In genomic region chr5:122403256-122403655, GRCh38 we compare ENCODE assay signal across 16 cellular contexts.
"Had no signal": no experiment of that assay in that cellular context is flagged by ENCODE, and none has a peak within 500 bp of the region (broad histone marks: within the 10 kb centered on the region; RNA-seq: fewer than 3 reads in every experiment).

No MANE protein-coding gene starts in this region.

- DNase-seq: activated CD4-positive, alpha-beta T cell treated with anti-CD3 and anti-CD28 coated beads, Interleukin-2, amount 50 U/mL, for 4 hours; activated CD4-positive, CD25-positive, alpha-beta regulatory T cell treated with anti-CD3 and anti-CD28 coated beads, Interleukin-2, amount 50 U/mL, for 72 hours; activated gamma-delta T cell; cortex of kidney; heart left ventricle; immature natural killer cell; left ventricle myocardium superior; mucosa of descending colon; naive B cell; ovary; psoas muscle; right cardiac atrium; stimulated activated CD4-positive, alpha-beta T cell treated with anti-CD3 and anti-CD28 coated beads, Interleukin-2, amount 100 ng/mL, for 24 hours; stimulated activated naive CD4-positive, alpha-beta T cell treated with Interleukin-2 at 50 U/mL for 16 hours; thyroid gland had no signal

- ATAC-seq: gastroesophageal sphincter, heart left ventricle, left ventricle myocardium superior, psoas muscle, right cardiac atrium had no signal
